3 cellular contexts compared by ENCODE assay signal in the genomic region with DNA sequence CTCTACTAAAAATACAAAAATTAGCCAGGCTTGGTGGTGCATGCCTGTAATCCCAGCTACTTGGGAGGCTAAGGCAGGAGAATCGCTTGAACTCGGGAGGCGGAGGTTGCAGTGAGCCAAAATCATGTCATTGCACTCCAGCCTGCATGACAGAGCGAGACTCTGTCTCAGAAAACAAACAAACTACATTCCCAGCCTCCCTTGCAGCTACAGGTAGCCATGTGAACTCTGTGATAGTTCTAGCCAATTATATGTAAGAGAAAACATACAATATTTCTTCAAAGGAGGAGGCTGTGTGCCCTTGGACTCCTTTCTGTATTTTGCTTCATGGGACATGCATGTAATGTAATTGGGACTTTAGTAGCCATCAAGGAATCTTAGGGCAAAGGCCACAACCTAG.
TF ChIP-seq lines count a peak whose summit lies in the region.
"Not testable (repeated sequence)": the region's sequence is repeated elsewhere in the genome, so short reads cannot be mapped to it uniquely, and the experiment has no call there.

No MANE protein-coding gene starts in this region.

TF ChIP-seq in HEK293, 187 proteins besides CTCF, POLR2A, EP300 and RAD21:
- TF ChIP-seq ZNF560 (tag by site-specific recombination; IDR thresholded peaks at IDR 0.05; ENCODE audit: borderline replicate concordance) (0 out of 2 replicates have a peak, but pooled peaks have one; percentile 15), ZNF529 (tag by site-specific recombination; IDR thresholded peaks at IDR 0.05; ENCODE audit: insufficient replicate concordance) (peak; percentile 5), ZNF580 (tag by site-specific recombination; IDR thresholded peaks at IDR 0.05) (0 out of 2 replicates have a peak, but pooled peaks have one; percentile 38), ZNF280D (tag by site-specific recombination; IDR thresholded peaks at IDR 0.05) (0 out of 2 replicates have a peak, but pooled peaks have one; percentile 54)

TF ChIP-seq in GM12878, 131 proteins besides CTCF, POLR2A, EP300 and RAD21:
- peak; percentile 36; the same call in 1 of the 2 replicates for TF ChIP-seq CBX5 (IDR thresholded peaks at IDR 0.05; ENCODE audit: low read depth)

TF ChIP-seq in K562, 482 proteins besides CTCF, POLR2A, EP300 and RAD21:
- TF ChIP-seq CBX3 (IDR thresholded peaks at IDR 0.05; ENCODE audit: borderline replicate concordance in 1 of 2, low read length in 2 of 2) (peak in 1 of 2 experiments; percentile 97; a peak in 2 of 3 replicates), XRCC3 (IDR thresholded peaks at IDR 0.05) (0 out of 2 replicates have a peak, but pooled peaks have one; percentile 53), CBX5 (IDR thresholded peaks at IDR 0.05; ENCODE audit: borderline replicate concordance, low read depth) (peak; percentile 79; the same call in 1 of the 2 replicates), KDM1A (IDR thresholded peaks at IDR 0.05) (peak; percentile 38 to 41; a peak in 3 of 4 replicates), TRIM28 (IDR thresholded peaks at IDR 0.05) (peak; percentile 93), TCF3 (CRISPR knock-in tag; IDR thresholded peaks at IDR 0.05) (peak; percentile 26), ZNF280A (IDR thresholded peaks at IDR 0.05; ENCODE audit: low read depth, partially characterized antibody) (peak; percentile 42), CBFA2T3 (IDR thresholded peaks at IDR 0.05) (peak; percentile 53), ETV6 (CRISPR knock-in tag; IDR thresholded peaks at IDR 0.05; ENCODE audit: borderline replicate concordance) (0 out of 2 replicates have a peak, but pooled peaks have one; percentile 44), HLTF (IDR thresholded peaks at IDR 0.05) (0 out of 2 replicates have a peak, but pooled peaks have one; percentile 18), TRIM24 (IDR thresholded peaks at IDR 0.05) (peak; percentile 77 to 85; a peak in 3 of 4 replicates)
- TF ChIP-seq ETV6 (IDR thresholded peaks at IDR 0.05; ENCODE audit: borderline replicate concordance in 1 of 2, low read depth in 2 of 2, low read length in 1 of 2) = not testable (repeated sequence)
